In the genomic region with DNA sequence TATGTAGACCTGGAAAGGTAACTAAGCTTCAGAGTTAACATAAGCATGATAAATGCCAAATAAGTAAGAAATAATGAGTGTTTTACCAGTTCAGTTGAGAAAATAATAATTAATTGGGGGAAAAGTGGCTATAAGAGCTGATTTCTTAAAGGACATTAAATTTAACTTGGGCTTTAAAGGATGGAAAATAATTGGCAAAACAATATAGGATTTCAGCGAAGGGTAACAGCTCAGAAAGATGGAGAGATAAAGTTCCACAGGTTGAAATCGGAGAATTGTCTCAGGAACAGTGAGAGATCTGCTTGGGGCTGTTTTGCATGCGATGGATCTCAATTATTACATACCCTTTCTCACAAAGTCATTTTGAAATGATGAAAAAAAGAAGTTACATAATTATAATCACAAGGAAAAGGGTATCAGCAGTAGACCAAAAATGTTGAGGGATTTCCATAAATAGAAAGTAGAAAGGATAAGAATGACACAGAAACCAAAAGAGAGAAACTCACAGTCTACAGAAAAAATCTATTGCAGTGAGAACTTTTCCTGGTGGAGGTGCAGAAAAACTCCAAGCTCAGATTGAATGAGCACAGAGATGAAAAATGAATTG, we compare ENCODE assay signal across 2 cellular contexts.
A peak's percentile ranks its signal among the peaks of the same experiment; 100 is the strongest.
TF ChIP-seq lines count a peak whose summit lies in the region.

No MANE protein-coding gene starts in this region.

TF ChIP-seq in Ishikawa, 13 proteins besides CTCF, POLR2A, EP300 and RAD21 (continued from another document):
- TF ChIP-seq, protein P1, sequence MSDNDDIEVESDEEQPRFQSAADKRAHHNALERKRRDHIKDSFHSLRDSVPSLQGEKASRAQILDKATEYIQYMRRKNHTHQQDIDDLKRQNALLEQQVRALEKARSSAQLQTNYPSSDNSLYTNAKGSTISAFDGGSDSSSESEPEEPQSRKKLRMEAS (IDR thresholded peaks at IDR 0.05), result no peak
- TF ChIP-seq EGR1 (IDR thresholded peaks at IDR 0.05), result no peak
- TF ChIP-seq TAF1 (IDR thresholded peaks at IDR 0.05; ENCODE audit: low read depth), result no peak

TF ChIP-seq in GM12878, 131 proteins besides CTCF, POLR2A, EP300 and RAD21:
- TF ChIP-seq, protein P2, sequence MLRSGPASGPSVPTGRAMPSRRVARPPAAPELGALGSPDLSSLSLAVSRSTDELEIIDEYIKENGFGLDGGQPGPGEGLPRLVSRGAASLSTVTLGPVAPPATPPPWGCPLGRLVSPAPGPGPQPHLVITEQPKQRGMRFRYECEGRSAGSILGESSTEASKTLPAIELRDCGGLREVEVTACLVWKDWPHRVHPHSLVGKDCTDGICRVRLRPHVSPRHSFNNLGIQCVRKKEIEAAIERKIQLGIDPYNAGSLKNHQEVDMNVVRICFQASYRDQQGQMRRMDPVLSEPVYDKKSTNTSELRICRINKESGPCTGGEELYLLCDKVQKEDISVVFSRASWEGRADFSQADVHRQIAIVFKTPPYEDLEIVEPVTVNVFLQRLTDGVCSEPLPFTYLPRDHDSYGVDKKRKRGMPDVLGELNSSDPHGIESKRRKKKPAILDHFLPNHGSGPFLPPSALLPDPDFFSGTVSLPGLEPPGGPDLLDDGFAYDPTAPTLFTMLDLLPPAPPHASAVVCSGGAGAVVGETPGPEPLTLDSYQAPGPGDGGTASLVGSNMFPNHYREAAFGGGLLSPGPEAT (IDR thresholded peaks at IDR 0.05; ENCODE audit: low read depth), result peak; percentile 71; the same call in 1 of the 2 replicates
- TF ChIP-seq, protein P3, sequence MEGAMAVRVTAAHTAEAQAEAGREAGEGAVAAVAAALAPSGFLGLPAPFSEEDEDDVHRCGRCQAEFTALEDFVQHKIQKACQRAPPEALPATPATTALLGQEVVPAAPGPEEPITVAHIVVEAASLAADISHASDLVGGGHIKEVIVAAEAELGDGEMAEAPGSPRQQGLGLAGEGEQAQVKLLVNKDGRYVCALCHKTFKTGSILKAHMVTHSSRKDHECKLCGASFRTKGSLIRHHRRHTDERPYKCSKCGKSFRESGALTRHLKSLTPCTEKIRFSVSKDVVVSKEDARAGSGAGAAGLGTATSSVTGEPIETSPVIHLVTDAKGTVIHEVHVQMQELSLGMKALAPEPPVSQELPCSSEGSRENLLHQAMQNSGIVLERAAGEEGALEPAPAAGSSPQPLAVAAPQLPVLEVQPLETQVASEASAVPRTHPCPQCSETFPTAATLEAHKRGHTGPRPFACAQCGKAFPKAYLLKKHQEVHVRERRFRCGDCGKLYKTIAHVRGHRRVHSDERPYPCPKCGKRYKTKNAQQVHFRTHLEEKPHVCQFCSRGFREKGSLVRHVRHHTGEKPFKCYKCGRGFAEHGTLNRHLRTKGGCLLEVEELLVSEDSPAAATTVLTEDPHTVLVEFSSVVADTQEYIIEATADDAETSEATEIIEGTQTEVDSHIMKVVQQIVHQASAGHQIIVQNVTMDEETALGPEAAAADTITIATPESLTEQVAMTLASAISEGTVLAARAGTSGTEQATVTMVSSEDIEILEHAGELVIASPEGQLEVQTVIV (IDR thresholded peaks at IDR 0.05; ENCODE audit: borderline replicate concordance, partially characterized antibody), result no peak
- TF ChIP-seq, protein P4, sequence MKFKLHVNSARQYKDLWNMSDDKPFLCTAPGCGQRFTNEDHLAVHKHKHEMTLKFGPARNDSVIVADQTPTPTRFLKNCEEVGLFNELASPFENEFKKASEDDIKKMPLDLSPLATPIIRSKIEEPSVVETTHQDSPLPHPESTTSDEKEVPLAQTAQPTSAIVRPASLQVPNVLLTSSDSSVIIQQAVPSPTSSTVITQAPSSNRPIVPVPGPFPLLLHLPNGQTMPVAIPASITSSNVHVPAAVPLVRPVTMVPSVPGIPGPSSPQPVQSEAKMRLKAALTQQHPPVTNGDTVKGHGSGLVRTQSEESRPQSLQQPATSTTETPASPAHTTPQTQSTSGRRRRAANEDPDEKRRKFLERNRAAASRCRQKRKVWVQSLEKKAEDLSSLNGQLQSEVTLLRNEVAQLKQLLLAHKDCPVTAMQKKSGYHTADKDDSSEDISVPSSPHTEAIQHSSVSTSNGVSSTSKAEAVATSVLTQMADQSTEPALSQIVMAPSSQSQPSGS (IDR thresholded peaks at IDR 0.05; ENCODE audit: low read length), result peak; percentile 70
- TF ChIP-seq MEF2A (IDR thresholded peaks at IDR 0.05; ENCODE audit: insufficient read depth, low read depth, low read length) (peak; percentile 75), IKZF1 (conservative IDR thresholded peaks at IDR 0.05) (peak; percentile 65), JUNB (IDR thresholded peaks at IDR 0.05) (peak; percentile 3; the same call in 1 of the 2 replicates), IKZF2 (IDR thresholded peaks at IDR 0.05) (peak; percentile 68 to 80; a peak in 3 of 4 replicates), RUNX3 (IDR thresholded peaks at IDR 0.05; ENCODE audit: low read length) (peak; percentile 56; the same call in 1 of the 2 replicates), STAT3 (IDR thresholded peaks at IDR 0.05; ENCODE audit: low read depth, low read length) (no peak), BHLHE40 (IDR thresholded peaks at IDR 0.05; ENCODE audit: borderline replicate concordance in 1 of 2, low read depth in 2 of 2, low read length in 1 of 2) (0 out of 4 replicates have a peak, but pooled peaks of 1 of the 2 experiments have one; percentile 4), ZNF274 (IDR thresholded peaks at IDR 0.05; ENCODE audit: insufficient read depth, insufficient read length) (no peak), CREM (IDR thresholded peaks at IDR 0.05; ENCODE audit: low read depth) (0 out of 2 replicates have a peak, but pooled peaks have one; percentile 26), MEF2B (IDR thresholded peaks at IDR 0.05; ENCODE audit: partially characterized antibody, poor library complexity, severe bottlenecking) (peak; percentile 79), TARDBP (IDR thresholded peaks at IDR 0.05; ENCODE audit: borderline replicate concordance) (no peak), NFIC (IDR thresholded peaks at IDR 0.05; ENCODE audit: low read depth, low read length) (peak; percentile 61; the same call in 1 of the 2 replicates), POLR2AphosphoS5 (IDR thresholded peaks at IDR 0.05; ENCODE audit: low read length) (no peak), ATF7 (IDR thresholded peaks at IDR 0.05; ENCODE audit: low read depth) (peak; percentile 59; the same call in 1 of the 2 replicates), MTA2 (IDR thresholded peaks at IDR 0.05; ENCODE audit: low read depth) (peak; percentile 63), RB1 (IDR thresholded peaks at IDR 0.05; ENCODE audit: borderline replicate concordance) (no peak), GABPA (IDR thresholded peaks at IDR 0.05; ENCODE audit: low read depth) (no peak)
- TF ChIP-seq, protein P5, sequence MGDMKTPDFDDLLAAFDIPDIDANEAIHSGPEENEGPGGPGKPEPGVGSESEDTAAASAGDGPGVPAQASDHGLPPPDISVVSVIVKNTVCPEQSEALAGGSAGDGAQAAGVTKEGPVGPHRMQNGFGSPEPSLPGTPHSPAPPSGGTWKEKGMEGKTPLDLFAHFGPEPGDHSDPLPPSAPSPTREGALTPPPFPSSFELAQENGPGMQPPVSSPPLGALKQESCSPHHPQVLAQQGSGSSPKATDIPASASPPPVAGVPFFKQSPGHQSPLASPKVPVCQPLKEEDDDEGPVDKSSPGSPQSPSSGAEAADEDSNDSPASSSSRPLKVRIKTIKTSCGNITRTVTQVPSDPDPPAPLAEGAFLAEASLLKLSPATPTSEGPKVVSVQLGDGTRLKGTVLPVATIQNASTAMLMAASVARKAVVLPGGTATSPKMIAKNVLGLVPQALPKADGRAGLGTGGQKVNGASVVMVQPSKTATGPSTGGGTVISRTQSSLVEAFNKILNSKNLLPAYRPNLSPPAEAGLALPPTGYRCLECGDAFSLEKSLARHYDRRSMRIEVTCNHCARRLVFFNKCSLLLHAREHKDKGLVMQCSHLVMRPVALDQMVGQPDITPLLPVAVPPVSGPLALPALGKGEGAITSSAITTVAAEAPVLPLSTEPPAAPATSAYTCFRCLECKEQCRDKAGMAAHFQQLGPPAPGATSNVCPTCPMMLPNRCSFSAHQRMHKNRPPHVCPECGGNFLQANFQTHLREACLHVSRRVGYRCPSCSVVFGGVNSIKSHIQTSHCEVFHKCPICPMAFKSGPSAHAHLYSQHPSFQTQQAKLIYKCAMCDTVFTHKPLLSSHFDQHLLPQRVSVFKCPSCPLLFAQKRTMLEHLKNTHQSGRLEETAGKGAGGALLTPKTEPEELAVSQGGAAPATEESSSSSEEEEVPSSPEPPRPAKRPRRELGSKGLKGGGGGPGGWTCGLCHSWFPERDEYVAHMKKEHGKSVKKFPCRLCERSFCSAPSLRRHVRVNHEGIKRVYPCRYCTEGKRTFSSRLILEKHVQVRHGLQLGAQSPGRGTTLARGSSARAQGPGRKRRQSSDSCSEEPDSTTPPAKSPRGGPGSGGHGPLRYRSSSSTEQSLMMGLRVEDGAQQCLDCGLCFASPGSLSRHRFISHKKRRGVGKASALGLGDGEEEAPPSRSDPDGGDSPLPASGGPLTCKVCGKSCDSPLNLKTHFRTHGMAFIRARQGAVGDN (IDR thresholded peaks at IDR 0.05), result peak; percentile 36; the same call in 1 of the 2 replicates
- TF ChIP-seq, protein P6, sequence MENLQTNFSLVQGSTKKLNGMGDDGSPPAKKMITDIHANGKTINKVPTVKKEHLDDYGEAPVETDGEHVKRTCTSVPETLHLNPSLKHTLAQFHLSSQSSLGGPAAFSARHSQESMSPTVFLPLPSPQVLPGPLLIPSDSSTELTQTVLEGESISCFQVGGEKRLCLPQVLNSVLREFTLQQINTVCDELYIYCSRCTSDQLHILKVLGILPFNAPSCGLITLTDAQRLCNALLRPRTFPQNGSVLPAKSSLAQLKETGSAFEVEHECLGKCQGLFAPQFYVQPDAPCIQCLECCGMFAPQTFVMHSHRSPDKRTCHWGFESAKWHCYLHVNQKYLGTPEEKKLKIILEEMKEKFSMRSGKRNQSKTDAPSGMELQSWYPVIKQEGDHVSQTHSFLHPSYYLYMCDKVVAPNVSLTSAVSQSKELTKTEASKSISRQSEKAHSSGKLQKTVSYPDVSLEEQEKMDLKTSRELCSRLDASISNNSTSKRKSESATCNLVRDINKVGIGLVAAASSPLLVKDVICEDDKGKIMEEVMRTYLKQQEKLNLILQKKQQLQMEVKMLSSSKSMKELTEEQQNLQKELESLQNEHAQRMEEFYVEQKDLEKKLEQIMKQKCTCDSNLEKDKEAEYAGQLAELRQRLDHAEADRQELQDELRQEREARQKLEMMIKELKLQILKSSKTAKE (IDR thresholded peaks at IDR 0.05; ENCODE audit: low read depth, poor library complexity, severe bottlenecking), result peak; percentile 30
- TF ChIP-seq, protein P7, sequence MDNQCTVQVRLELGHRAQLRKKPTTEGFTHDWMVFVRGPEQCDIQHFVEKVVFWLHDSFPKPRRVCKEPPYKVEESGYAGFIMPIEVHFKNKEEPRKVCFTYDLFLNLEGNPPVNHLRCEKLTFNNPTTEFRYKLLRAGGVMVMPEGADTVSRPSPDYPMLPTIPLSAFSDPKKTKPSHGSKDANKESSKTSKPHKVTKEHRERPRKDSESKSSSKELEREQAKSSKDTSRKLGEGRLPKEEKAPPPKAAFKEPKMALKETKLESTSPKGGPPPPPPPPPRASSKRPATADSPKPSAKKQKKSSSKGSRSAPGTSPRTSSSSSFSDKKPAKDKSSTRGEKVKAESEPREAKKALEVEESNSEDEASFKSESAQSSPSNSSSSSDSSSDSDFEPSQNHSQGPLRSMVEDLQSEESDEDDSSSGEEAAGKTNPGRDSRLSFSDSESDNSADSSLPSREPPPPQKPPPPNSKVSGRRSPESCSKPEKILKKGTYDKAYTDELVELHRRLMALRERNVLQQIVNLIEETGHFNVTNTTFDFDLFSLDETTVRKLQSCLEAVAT (IDR thresholded peaks at IDR 0.05), result peak; percentile 55; the same call in 1 of the 2 replicates
